ENCODE assay signal across 1 cellular context in the genomic region with DNA sequence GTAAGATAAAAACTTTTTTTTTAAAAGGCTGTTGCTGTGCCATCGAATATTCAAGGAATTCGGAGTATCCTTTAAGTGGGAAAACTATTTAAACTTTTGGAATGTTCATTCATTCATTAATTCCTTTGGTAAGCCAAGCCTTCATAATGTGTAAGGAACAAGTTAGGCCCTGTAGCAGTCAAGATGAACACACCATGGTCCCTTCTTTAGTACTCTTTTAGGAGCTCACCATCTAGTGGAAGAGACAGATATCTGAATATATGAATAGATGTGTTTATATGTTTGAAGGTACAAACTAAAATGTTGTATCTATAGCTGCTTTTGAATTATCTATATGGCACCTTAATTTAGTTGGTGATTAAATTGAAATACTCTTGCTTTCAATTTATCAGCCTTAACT.
TF ChIP-seq lines count a peak whose summit lies in the region.

No MANE protein-coding gene starts in this region.

TF ChIP-seq in K562, 482 proteins besides CTCF, POLR2A, EP300 and RAD21:
- TF ChIP-seq JUND (IDR thresholded peaks at IDR 0.05; ENCODE audit: borderline replicate concordance, low read depth, low read length) (no peak), JUND (tag; IDR thresholded peaks at IDR 0.05; ENCODE audit: borderline replicate concordance, low read depth, low read length) (no peak), SRSF9 (IDR thresholded peaks at IDR 0.05; ENCODE audit: borderline replicate concordance, low read depth, low read length) (no peak), SOX6 (IDR thresholded peaks at IDR 0.05) (no peak), EZH2 (IDR thresholded peaks at IDR 0.05; ENCODE audit: borderline replicate concordance, low read depth, low read length) (no peak), PYGO2 (tag; IDR thresholded peaks at IDR 0.05) (no peak), FOXM1 (IDR thresholded peaks at IDR 0.05; ENCODE audit: low read depth) (no peak), FOXM1 (CRISPR knock-in tag; IDR thresholded peaks at IDR 0.05; ENCODE audit: low read depth) (no peak), ARNT (IDR thresholded peaks at IDR 0.05) (no peak), NONO (IDR thresholded peaks at IDR 0.05; ENCODE audit: low read depth in 2 of 2, low read length in 1 of 2) (no peak), SETDB1 (IDR thresholded peaks at IDR 0.05; ENCODE audit: low read length) (no peak), EP400 (IDR thresholded peaks at IDR 0.05) (no peak), DMBX1 (CRISPR knock-in tag; IDR thresholded peaks at IDR 0.05; ENCODE audit: borderline replicate concordance) (no peak), ZNF124 (CRISPR knock-in tag; IDR thresholded peaks at IDR 0.05) (no peak)
